Comparison of ENCODE assay signal across 8 cellular contexts in genomic region chr2:126359494-126359893, GRCh38.
A peak's percentile ranks its signal among the peaks of the same experiment; 100 is the strongest.
DNase-seq lines count a peak whose midpoint lies in the region; ATAC-seq, FAIRE-seq and TF ChIP-seq lines count a peak whose summit lies in the region.

No MANE protein-coding gene starts in this region.

- peak; percentile 50 for TF ChIP-seq CTCF in RWPE2 (IDR thresholded peaks at IDR 0.05; ENCODE audit: poor library complexity, severe bottlenecking)

- H3K27ac ChIP-seq in RWPE2 (ENCODE audit: poor library complexity, severe bottlenecking): no peak overlapping the region
- no peak overlapping the region for H3K27ac ChIP-seq in naive thymus-derived CD4-positive, alpha-beta T cell (ENCODE audit: low read depth, low read length)

- H3K27ac Mint-ChIP-seq in naive thymus-derived CD4-positive, alpha-beta T cell: no peak overlapping the region

- no peaks in the 10 kb centered on the region for H3K36me3 ChIP-seq in RWPE2 (ENCODE audit: low read depth)
- no peaks in the 10 kb centered on the region for H3K36me3 ChIP-seq in naive thymus-derived CD4-positive, alpha-beta T cell (ENCODE audit: control insufficient read depth in 2 of 3, insufficient read depth in 3 of 3, low read length in 3 of 3)

- H3K4me1 ChIP-seq in RWPE2 (ENCODE audit: insufficient read depth, poor library complexity, severe bottlenecking): no peaks in the 10 kb centered on the region
- H3K4me1 ChIP-seq in naive thymus-derived CD4-positive, alpha-beta T cell (ENCODE audit: control insufficient read depth in 2 of 2, insufficient read depth in 2 of 2, low read length in 2 of 2): no peaks in the 10 kb centered on the region

- DNase-seq in NCI-H2171 treated with DMSO at 0.1 percent for 48 hours (lab: John Stamatoyannopoulos, UW) (peak; percentile 1), NCI-H2171 (lab: John Stamatoyannopoulos, UW) (no peak), RWPE2 (ENCODE audit: low spot score) (no peak), anterior cingulate cortex (lab: John Stamatoyannopoulos, UW) (no peak), RCC 7860 (ENCODE audit: low spot score) (no peak)
- peak in 2 of 9 donors; percentile 14 for DNase-seq in naive thymus-derived CD4-positive, alpha-beta T cell

- CTCF ChIA-PET in naive thymus-derived CD4-positive, alpha-beta T cell (lab: Charles Lee): interaction anchor here (1.9 kb wide), 1 partner anchor 417 kb away, joined by 5 read pairs; no protein-coding TSS in a partner anchor

- no peak overlapping the region for H3K4me3 ChIP-seq in RWPE2 (ENCODE audit: severe bottlenecking)
- no peak overlapping the region for H3K4me3 ChIP-seq in naive thymus-derived CD4-positive, alpha-beta T cell (ENCODE audit: low read length)

- H3K27me3 ChIP-seq in RWPE2 (ENCODE audit: insufficient read depth, poor library complexity, severe bottlenecking): no peaks in the 10 kb centered on the region
- no peaks in the 10 kb centered on the region for H3K27me3 ChIP-seq in naive thymus-derived CD4-positive, alpha-beta T cell (ENCODE audit: control insufficient read depth in 2 of 2, insufficient read depth in 2 of 2, low read length in 2 of 2)

- H3K27me3 Mint-ChIP-seq in naive thymus-derived CD4-positive, alpha-beta T cell: peaks cover 0 to 26% (median 9%) of the 10 kb centered on the region in 5 donors

- ATAC-seq in HG02973 (IDR thresholded peaks at IDR 0.05; ENCODE audit: unreplicated experiment) (peak; percentile 69), RWPE2 (ENCODE audit: low read depth) (no peak), HG02623 (IDR thresholded peaks at IDR 0.05; ENCODE audit: unreplicated experiment) (no peak)
- peak; percentile 45 for ATAC-seq in naive thymus-derived CD4-positive, alpha-beta T cell

- H3K9me3 Mint-ChIP-seq in naive thymus-derived CD4-positive, alpha-beta T cell: no peaks in the 10 kb centered on the region

- POLR2A ChIA-PET in naive thymus-derived CD4-positive, alpha-beta T cell (lab: Charles Lee): no interaction called here

- H3K9me3 ChIP-seq in RWPE2 (ENCODE audit: severe bottlenecking): no peaks in the 10 kb centered on the region
- H3K9me3 ChIP-seq in naive thymus-derived CD4-positive, alpha-beta T cell (ENCODE audit: control insufficient read depth in 2 of 3, low read length in 3 of 3): no peaks in the 10 kb centered on the region

- H3K4me3 Mint-ChIP-seq in naive thymus-derived CD4-positive, alpha-beta T cell: no peak overlapping the region

- intact Hi-C loops in naive thymus-derived CD4-positive, alpha-beta T cell (cut with micrococcal nuclease): loop anchor here in 1 of 2 donors (1.0 kb wide), 1 partner anchor 418 kb away; no protein-coding TSS in a partner anchor

- no peaks in the 10 kb centered on the region for H3K36me3 Mint-ChIP-seq in naive thymus-derived CD4-positive, alpha-beta T cell

- no peaks in the 10 kb centered on the region for H3K4me1 Mint-ChIP-seq in naive thymus-derived CD4-positive, alpha-beta T cell

- FAIRE-seq in RCC 7860 (lab: Jason Lieb, UNC): no peak

Comparison
In these comparisons a context has a peak if more than half of its experiments do, and no peak if none do; other contexts are left out.
1. ATAC-seq: peak in HG02973 (single experiment) and naive thymus-derived CD4-positive, alpha-beta T cell (single experiment); none in RWPE2 (single experiment) and HG02623 (single experiment).